9 cellular contexts compared by ENCODE assay signal in the genomic region with DNA sequence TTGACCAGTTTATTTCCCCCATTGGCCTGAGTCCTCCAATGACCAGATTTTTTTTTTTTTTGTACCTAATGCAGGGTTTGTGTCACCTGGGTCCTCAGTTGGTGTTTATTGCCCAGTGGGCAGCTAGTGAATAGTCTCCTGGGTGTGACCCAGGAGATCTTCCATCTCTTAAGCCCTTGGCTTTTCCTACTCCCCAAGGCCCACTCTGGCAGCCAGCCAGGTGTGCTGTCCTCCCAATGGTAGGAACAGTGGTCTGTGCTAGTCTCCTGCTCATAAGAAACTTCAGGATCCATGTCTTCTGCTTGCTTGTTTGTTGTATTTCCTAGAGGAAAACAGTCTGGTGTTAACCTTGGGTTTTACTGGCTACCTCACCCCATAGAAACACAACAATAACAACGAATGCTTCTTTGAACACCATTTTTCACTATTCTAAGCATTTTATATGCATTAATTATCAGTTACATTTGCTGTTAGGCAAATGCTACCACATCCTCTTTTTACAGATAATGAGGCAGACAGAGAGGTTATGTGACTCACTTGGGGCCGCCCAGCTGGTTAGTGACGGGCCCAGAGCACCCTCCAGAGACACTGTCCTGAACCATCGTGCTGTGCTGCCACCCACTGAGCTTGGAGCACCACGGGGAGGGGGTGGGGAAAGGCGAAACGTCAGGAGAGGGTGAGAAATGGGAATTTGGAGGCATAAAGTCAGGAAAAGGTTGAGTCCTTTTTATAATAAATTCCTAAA.
DNase-seq lines count a peak whose midpoint lies in the region; ATAC-seq and TF ChIP-seq lines count a peak whose summit lies in the region.
"Had no signal": no experiment of that assay in that cellular context is flagged by ENCODE, and none has a peak within 500 bp of the region (broad histone marks: within the 10 kb centered on the region; RNA-seq: fewer than 3 reads in every experiment).

No MANE protein-coding gene starts in this region.

- no peak for ATAC-seq in HG03139 (IDR thresholded peaks at IDR 0.05; ENCODE audit: unreplicated experiment)

- no peaks in the 10 kb centered on the region for H3K36me3 Mint-ChIP-seq in activated CD4-positive, alpha-beta T cell treated with anti-CD3 and anti-CD28 coated beads, Interleukin-2, amount 10 ng/mL, durations not matched to agents 7 days and 5 days (ENCODE audit: low read depth)
- H3K36me3 Mint-ChIP-seq: WTC11 had no signal

- no peak for TF ChIP-seq CTCF in fibroblast of the aortic adventitia (IDR thresholded peaks at IDR 0.05; ENCODE audit: insufficient read depth, low read length)

- H3K4me3 ChIP-seq in fibroblast of the aortic adventitia (ENCODE audit: low read depth, low read length): no peak overlapping the region

- H3K27me3 Mint-ChIP-seq in activated CD4-positive, alpha-beta T cell treated with anti-CD3 and anti-CD28 coated beads, Interleukin-2, amount 10 ng/mL, durations not matched to agents 7 days and 5 days: no peaks in the 10 kb centered on the region

- POLR2A ChIA-PET in activated CD4-positive, alpha-beta T cell treated with anti-CD3 and anti-CD28 coated beads, Interleukin-2, amount 10 ng/mL, durations not matched to agents 7 days and 5 days (lab: Charles Lee): interaction anchor here (0.6 to 1.1 kb wide), 2 partner anchors 109 to 286 kb away, joined by 3 to 4 read pairs; no protein-coding TSS in a partner anchor

- no peak overlapping the region for H3K4me3 Mint-ChIP-seq in activated CD4-positive, alpha-beta T cell treated with anti-CD3 and anti-CD28 coated beads, Interleukin-2, amount 10 ng/mL, durations not matched to agents 7 days and 5 days
- H3K4me3 Mint-ChIP-seq: WTC11 had no signal

- peak overlapping the region; percentile 7 for H3K27ac Mint-ChIP-seq in activated CD4-positive, alpha-beta T cell treated with anti-CD3 and anti-CD28 coated beads, Interleukin-2, amount 10 ng/mL, durations not matched to agents 7 days and 5 days

- CTCF ChIA-PET in activated CD4-positive, alpha-beta T cell treated with anti-CD3 and anti-CD28 coated beads, Interleukin-2, amount 10 ng/mL, durations not matched to agents 7 days and 5 days (lab: Charles Lee): interaction anchor here (0.5 to 2.7 kb wide), 18 partner anchors 10 to 876 kb away, joined by 3 to 21 read pairs (median 3); no protein-coding TSS in a partner anchor

- no peaks in the 10 kb centered on the region for H3K9me3 Mint-ChIP-seq in activated CD4-positive, alpha-beta T cell treated with anti-CD3 and anti-CD28 coated beads, Interleukin-2, amount 10 ng/mL, durations not matched to agents 7 days and 5 days
- H3K9me3 Mint-ChIP-seq: WTC11 had no signal

- H3K4me1 Mint-ChIP-seq in activated CD4-positive, alpha-beta T cell treated with anti-CD3 and anti-CD28 coated beads, Interleukin-2, amount 10 ng/mL, durations not matched to agents 7 days and 5 days: peaks cover 59% of the 10 kb centered on the region

- DNase-seq in stimulated activated naive CD4-positive, alpha-beta T cell treated with Interleukin-2 at 50 U/mL for 16 hours (lab: John Stamatoyannopoulos, UW): peak; percentile 53
- no peak for DNase-seq in stimulated activated naive CD4-positive, alpha-beta T cell (lab: John Stamatoyannopoulos, UW)
- DNase-seq in activated CD4-positive, alpha-beta T cell treated with anti-CD3 and anti-CD28 coated beads, Interleukin-2, amount 10 ng/mL, durations not matched to agents 7 days and 5 days: peak; percentile 30
- DNase-seq in fibroblast of the aortic adventitia (ENCODE audit: low read depth) (peak; percentile 11), NCI-H1417 treated with DMSO at 0.1 percent for 48 hours (lab: John Stamatoyannopoulos, UW) (no peak), DMS114 treated with DMSO at 0.1 percent for 48 hours (lab: John Stamatoyannopoulos, UW; ENCODE audit: unreplicated experiment) (no peak), RPMI8226 (no peak)

Comparison
In these comparisons a context has a peak if more than half of its experiments do, and no peak if none do; other contexts are left out.
1. DNase-seq: peak in stimulated activated naive CD4-positive, alpha-beta T cell treated with Interleukin-2 at 50 U/mL for 16 hours (single experiment), activated CD4-positive, alpha-beta T cell treated with anti-CD3 and anti-CD28 coated beads, Interleukin-2, amount 10 ng/mL, durations not matched to agents 7 days and 5 days (single experiment) and fibroblast of the aortic adventitia (single experiment); none in stimulated activated naive CD4-positive, alpha-beta T cell (0 of 6), NCI-H1417 treated with DMSO at 0.1 percent for 48 hours (single experiment), DMS114 treated with DMSO at 0.1 percent for 48 hours (single experiment) and RPMI8226 (single experiment).